ENCODE assay signal across 20 cellular contexts in genomic region chr7:83150310-83150709, GRCh38. TPM values are rescaled to one million over a fixed set of nuclear protein-coding genes. Genes with fewer than 3 reads are reported as not detected.
"Had no signal": no experiment of that assay in that cellular context is flagged by ENCODE, and none has a peak within 500 bp of the region (broad histone marks: within the 10 kb centered on the region; RNA-seq: fewer than 3 reads in every experiment).

No MANE protein-coding gene starts in this region.

- H3K36me3 Mint-ChIP-seq: activated naive CD8-positive, alpha-beta T cell treated with anti-CD3 and anti-CD28 coated beads for 36 hours; naive B cell had no signal

- H3K4me3 Mint-ChIP-seq: activated CD8-positive, alpha-beta T cell treated with anti-CD3 and anti-CD28 coated beads, Interleukin-2, amount 10 ng/mL, durations not matched to agents 7 days and 5 days; activated naive CD8-positive, alpha-beta T cell treated with anti-CD3 and anti-CD28 coated beads for 36 hours; naive B cell; neural progenitor cell; stimulated activated naive CD8-positive, alpha-beta T cell treated with anti-CD3 and anti-CD28 coated beads, Interleukin-15, Interleukin-2, amounts not matched to agents 100 ng/mL and 50 ng/mL, for 24 hours had no signal

- H3K27ac Mint-ChIP-seq: activated CD8-positive, alpha-beta T cell treated with anti-CD3 and anti-CD28 coated beads, Interleukin-2, amount 10 ng/mL, durations not matched to agents 7 days and 5 days; activated naive CD8-positive, alpha-beta T cell treated with anti-CD3 and anti-CD28 coated beads for 36 hours; naive B cell; neural progenitor cell; stimulated activated naive CD8-positive, alpha-beta T cell treated with anti-CD3 and anti-CD28 coated beads, Interleukin-15, Interleukin-2, amounts not matched to agents 100 ng/mL and 50 ng/mL, for 24 hours had no signal

- H3K4me1 Mint-ChIP-seq: activated naive CD8-positive, alpha-beta T cell treated with anti-CD3 and anti-CD28 coated beads for 36 hours; naive B cell had no signal

- ATAC-seq: activated CD8-positive, alpha-beta T cell treated with anti-CD3 and anti-CD28 coated beads, Interleukin-2, amount 10 ng/mL, durations not matched to agents 7 days and 5 days; gastroesophageal sphincter; heart right ventricle; right lobe of liver had no signal

- H3K36me3 ChIP-seq: brain microvascular endothelial cell, gastroesophageal sphincter, heart right ventricle, neural progenitor cell, ovary, right lobe of liver, suprapubic skin had no signal

- H2AFZ ChIP-seq: neural progenitor cell had no signal

- H3K27me3 Mint-ChIP-seq: activated naive CD8-positive, alpha-beta T cell treated with anti-CD3 and anti-CD28 coated beads for 36 hours; naive B cell; stimulated activated naive CD8-positive, alpha-beta T cell treated with anti-CD3 and anti-CD28 coated beads, Interleukin-15, Interleukin-2, amounts not matched to agents 100 ng/mL and 50 ng/mL, for 24 hours had no signal

- DNase-seq: activated CD4-positive, alpha-beta T cell treated with anti-CD3 and anti-CD28 coated beads for 4 hours; activated CD8-positive, alpha-beta memory T cell treated with anti-CD3 and anti-CD28 coated beads, Interleukin-2, amount 50 U/mL, for 4 hours; activated CD8-positive, alpha-beta T cell treated with anti-CD3 and anti-CD28 coated beads, Interleukin-2, amount 10 ng/mL, durations not matched to agents 7 days and 5 days; activated gamma-delta T cell treated with Interleukin-2 at 50 U/mL for 16 hours; activated naive CD8-positive, alpha-beta T cell treated with anti-CD3 and anti-CD28 coated beads for 36 hours; brain microvascular endothelial cell; effector memory CD4-positive, alpha-beta T cell; heart right ventricle; naive B cell; ovary; right lobe of liver; trophoblast cell had no signal

- H3K9me3 Mint-ChIP-seq: activated naive CD8-positive, alpha-beta T cell treated with anti-CD3 and anti-CD28 coated beads for 36 hours; neural progenitor cell had no signal

- H3K4me3 ChIP-seq: gastroesophageal sphincter, heart right ventricle, lung, neural progenitor cell, ovary, right lobe of liver, smooth muscle cell, suprapubic skin had no signal

- H3K9ac ChIP-seq: neural progenitor cell had no signal

- H3K4me1 ChIP-seq: gastroesophageal sphincter, heart right ventricle, right lobe of liver, suprapubic skin had no signal

- H3K27me3 ChIP-seq: brain microvascular endothelial cell, gastroesophageal sphincter, heart right ventricle, neural progenitor cell, ovary, right lobe of liver, suprapubic skin had no signal

- H3K4me2 ChIP-seq: neural progenitor cell, smooth muscle cell had no signal

- H3K27ac ChIP-seq: brain microvascular endothelial cell, epithelial cell of prostate, gastroesophageal sphincter, heart right ventricle, neural progenitor cell, ovary, right lobe of liver, suprapubic skin, VCaP had no signal

- H3K9me3 ChIP-seq: gastroesophageal sphincter, heart right ventricle, ovary, right lobe of liver, suprapubic skin had no signal

RNA-seq across cellular contexts. Expression of gene PCLO, which starts 12.4 kb away (rescaled TPM):
- total RNA-seq: activated CD8-positive, alpha-beta T cell treated with anti-CD3 and anti-CD28 coated beads, Interleukin-2, amount 10 ng/mL, durations not matched to agents 7 days and 5 days; activated naive CD8-positive, alpha-beta T cell treated with anti-CD3 and anti-CD28 coated beads for 36 hours had no signal
